ENCODE assay signal across 14 cellular contexts in the genomic region with DNA sequence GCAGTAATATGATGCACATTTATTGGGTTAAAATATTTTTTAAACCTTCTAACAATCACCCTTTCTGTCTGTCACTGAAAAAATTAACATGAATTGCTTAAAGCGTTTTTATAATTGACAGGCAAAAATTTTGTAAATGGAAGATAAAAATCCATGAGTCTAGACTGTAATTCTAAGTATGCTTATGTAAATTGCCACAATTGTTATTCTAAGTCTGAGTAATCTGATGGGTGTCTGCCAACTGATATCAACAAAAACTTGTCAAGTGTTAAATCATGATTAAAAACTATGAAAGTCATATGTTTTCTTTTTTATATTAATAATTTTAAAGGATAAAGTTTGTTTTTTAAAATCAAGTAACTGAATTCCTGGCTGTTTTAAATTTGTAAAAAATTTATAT.
DNase-seq lines count a peak whose midpoint lies in the region; TF ChIP-seq lines count a peak whose summit lies in the region.
"Had no signal": no experiment of that assay in that cellular context is flagged by ENCODE, and none has a peak within 500 bp of the region (broad histone marks: within the 10 kb centered on the region; RNA-seq: fewer than 3 reads in every experiment).

No MANE protein-coding gene starts in this region.

- peak overlapping the region; percentile 64 for H3K27ac Mint-ChIP-seq in osteocyte (ENCODE audit: unreplicated experiment)
- H3K27ac Mint-ChIP-seq in activated naive CD8-positive, alpha-beta T cell treated with anti-CD3 and anti-CD28 coated beads for 36 hours = no peak overlapping the region
- H3K27ac Mint-ChIP-seq: CD4-positive, alpha-beta T cell; H9 had no signal

- no peaks in the 10 kb centered on the region for H3K27me3 ChIP-seq in adipocyte (replicated peaks; ENCODE audit: control insufficient read depth, insufficient read depth, low read length)

- H3K4me1 Mint-ChIP-seq in osteocyte (ENCODE audit: unreplicated experiment) = peaks cover 42% of the 10 kb centered on the region
- no peaks in the 10 kb centered on the region for H3K4me1 Mint-ChIP-seq in activated naive CD8-positive, alpha-beta T cell treated with anti-CD3 and anti-CD28 coated beads for 36 hours
- H3K4me1 Mint-ChIP-seq: H9 had no signal

- no peaks in the 10 kb centered on the region for H3K9me3 ChIP-seq in adipocyte (ENCODE audit: control insufficient read depth, low read length)

- no peaks in the 10 kb centered on the region for H3K36me3 ChIP-seq in adipocyte (ENCODE audit: control insufficient read depth, insufficient read depth, low read length, severe bottlenecking)

- DNase-seq in ELR (ENCODE audit: low read depth) = peak; percentile 3
- peak; percentile 19 for DNase-seq in adipocyte (ENCODE audit: low read depth)
- DNase-seq in epithelial cell of esophagus (ENCODE audit: low read depth) = peak; percentile 5
- DNase-seq in osteocyte (ENCODE audit: extremely low spot score, unreplicated experiment) = no peak
- no peak for DNase-seq in ureter (ENCODE audit: low spot score)
- no peak for DNase-seq in activated naive CD8-positive, alpha-beta T cell treated with anti-CD3 and anti-CD28 coated beads for 36 hours
- DNase-seq in NCI-H146 (lab: John Stamatoyannopoulos, UW) = no peak
- DNase-seq in putamen (ENCODE audit: low spot score) = no peak
- DNase-seq: CD4-positive, alpha-beta T cell; DMS79; H9; NCI-H1105 treated with DMSO at 0.1 percent for 48 hours; NCI-H1930; NCI-H2171 had no signal

- no peak overlapping the region for H3K4me3 ChIP-seq in adipocyte (ENCODE audit: low read length)
- H3K4me3 ChIP-seq in epithelial cell of esophagus (ENCODE audit: low read length) = no peak overlapping the region

- no peak overlapping the region for H3K4me3 Mint-ChIP-seq in osteocyte (ENCODE audit: unreplicated experiment)
- H3K4me3 Mint-ChIP-seq in activated naive CD8-positive, alpha-beta T cell treated with anti-CD3 and anti-CD28 coated beads for 36 hours = no peak overlapping the region
- H3K4me3 Mint-ChIP-seq: CD4-positive, alpha-beta T cell; H9 had no signal

- H3K27me3 Mint-ChIP-seq in osteocyte (ENCODE audit: unreplicated experiment) = no peaks in the 10 kb centered on the region
- no peaks in the 10 kb centered on the region for H3K27me3 Mint-ChIP-seq in activated naive CD8-positive, alpha-beta T cell treated with anti-CD3 and anti-CD28 coated beads for 36 hours
- H3K27me3 Mint-ChIP-seq: CD4-positive, alpha-beta T cell had no signal

- H3K9me3 Mint-ChIP-seq in osteocyte (ENCODE audit: unreplicated experiment) = peaks cover 19% of the 10 kb centered on the region
- peaks cover 4% of the 10 kb centered on the region for H3K9me3 Mint-ChIP-seq in activated naive CD8-positive, alpha-beta T cell treated with anti-CD3 and anti-CD28 coated beads for 36 hours

- TF ChIP-seq CTCF in epithelial cell of esophagus (IDR thresholded peaks at IDR 0.05; ENCODE audit: insufficient read depth, low read depth, low read length, missing control alignments) (no peak), osteocyte (IDR thresholded peaks at IDR 0.05) (no peak)

- no peaks in the 10 kb centered on the region for H3K4me1 ChIP-seq in adipocyte (ENCODE audit: control insufficient read depth, insufficient read depth, low read length)

- H3K36me3 Mint-ChIP-seq in osteocyte (ENCODE audit: unreplicated experiment) = peaks cover 44% of the 10 kb centered on the region
- H3K36me3 Mint-ChIP-seq in activated naive CD8-positive, alpha-beta T cell treated with anti-CD3 and anti-CD28 coated beads for 36 hours = no peaks in the 10 kb centered on the region

- no peak overlapping the region for H3K9ac ChIP-seq in adipocyte (ENCODE audit: low read length)

Comparison
In these comparisons a context has a peak if more than half of its experiments do, and no peak if none do; other contexts are left out.
1. DNase-seq: peak in ELR (single experiment), adipocyte (single experiment) and epithelial cell of esophagus (single experiment); none in osteocyte (single experiment), ureter (single experiment), activated naive CD8-positive, alpha-beta T cell treated with anti-CD3 and anti-CD28 coated beads for 36 hours (single experiment), NCI-H146 (single experiment) and putamen (single experiment).